39 cellular contexts compared by ENCODE assay signal in genomic region chr10:90421874-90422273, GRCh38.
"Had no signal": no experiment of that assay in that cellular context is flagged by ENCODE, and none has a peak within 500 bp of the region (broad histone marks: within the 10 kb centered on the region; RNA-seq: fewer than 3 reads in every experiment).

No MANE protein-coding gene starts in this region.

- H3K4me1 Mint-ChIP-seq: activated naive CD4-positive, alpha-beta T cell treated with anti-CD3 and anti-CD28 coated beads, Interleukin-2, amount 10 ng/mL, durations not matched to agents 7 days and 5 days; activated naive CD4-positive, alpha-beta T cell treated with anti-CD3 and anti-CD28 coated beads, Interleukin-2, amount 50 U/mL, for 24 hours; activated naive CD8-positive, alpha-beta T cell treated with anti-CD3 and anti-CD28 coated beads for 36 hours; activated naive CD8-positive, alpha-beta T cell treated with anti-CD3 and anti-CD28 coated beads, Interleukin-2, amount 10 ng/mL, durations not matched to agents 7 days and 5 days; activated naive CD8-positive, alpha-beta T cell treated with anti-CD3 and anti-CD28 coated beads, Interleukin-2, amount 50 U/mL, for 24 hours; activated T-helper 17 cell treated with anti-CD3 and anti-CD28 coated beads, Interleukin-2, amount 50 U/mL, for 72 hours; brain; central memory CD8-positive, alpha-beta T cell had no signal

- H3K36me3 Mint-ChIP-seq: activated naive CD4-positive, alpha-beta T cell treated with anti-CD3 and anti-CD28 coated beads, Interleukin-2, amount 10 ng/mL, durations not matched to agents 7 days and 5 days; activated naive CD4-positive, alpha-beta T cell treated with anti-CD3 and anti-CD28 coated beads, Interleukin-2, amount 50 U/mL, for 24 hours; activated naive CD8-positive, alpha-beta T cell; activated naive CD8-positive, alpha-beta T cell treated with anti-CD3 and anti-CD28 coated beads for 36 hours; activated naive CD8-positive, alpha-beta T cell treated with anti-CD3 and anti-CD28 coated beads, Interleukin-2, amount 10 ng/mL, durations not matched to agents 7 days and 5 days; brain had no signal

- H3K4me1 ChIP-seq: adrenal gland, ascending aorta, body of pancreas had no signal

- H3K4me3 Mint-ChIP-seq: activated naive CD4-positive, alpha-beta T cell treated with anti-CD3 and anti-CD28 coated beads for 36 hours; activated naive CD4-positive, alpha-beta T cell treated with anti-CD3 and anti-CD28 coated beads, Interleukin-2, amount 10 ng/mL, durations not matched to agents 7 days and 5 days; activated naive CD4-positive, alpha-beta T cell treated with anti-CD3 and anti-CD28 coated beads, Interleukin-2, amount 50 U/mL, for 24 hours; activated naive CD8-positive, alpha-beta T cell; activated naive CD8-positive, alpha-beta T cell treated with anti-CD3 and anti-CD28 coated beads for 36 hours; activated naive CD8-positive, alpha-beta T cell treated with anti-CD3 and anti-CD28 coated beads, Interleukin-2, amount 10 ng/mL, durations not matched to agents 7 days and 5 days; activated naive CD8-positive, alpha-beta T cell treated with anti-CD3 and anti-CD28 coated beads, Interleukin-2, amount 50 U/mL, for 24 hours; activated T-cell treated with anti-CD3 and anti-CD28 coated beads, Interleukin-2, amount 50 U/mL, for 24 hours; activated T-cell treated with anti-CD3 and anti-CD28 coated beads, Interleukin-2, amount 50 U/mL, for 4 hours; activated T-cell treated with anti-CD3 and anti-CD28 coated beads, Interleukin-2, amount 50 U/mL, for 72 hours; activated T-helper 1 cell treated with anti-CD3 and anti-CD28 coated beads, Interleukin-12 subunit alpha, Interleukin-12 subunit beta, Interleukin-2, Interleukin-4 antibody, amounts not matched to agents 30 ng/mL and 10 ng/mL and 1 ng/mL, durations not matched to agents 14 hours and 24 hours and 36 hours; activated T-helper 17 cell treated with anti-CD3 and anti-CD28 coated beads, Interleukin-2, amount 50 U/mL, for 72 hours; brain; central memory CD8-positive, alpha-beta T cell had no signal

- H3K36me3 ChIP-seq: adrenal gland, ascending aorta, brain microvascular endothelial cell, cardiac muscle cell had no signal

- FAIRE-seq: astrocyte, bronchial epithelial cell had no signal

- H3K27me3 ChIP-seq: adrenal gland, ascending aorta, body of pancreas, brain microvascular endothelial cell, cardiac muscle cell had no signal

- H3K4me3 ChIP-seq: adrenal gland, ascending aorta, body of pancreas, cardiac muscle cell had no signal

- DNase-seq: activated effector memory CD4-positive, alpha-beta T cell treated with anti-CD3 and anti-CD28 coated beads, Interleukin-2, amount 50 U/mL, for 16 hours; activated effector memory CD4-positive, alpha-beta T cell treated with Interleukin-2 at 50 U/mL for 16 hours; activated gamma-delta T cell; activated gamma-delta T cell treated with Interleukin-2 at 50 U/mL for 16 hours; activated naive CD4-positive, alpha-beta T cell; activated naive CD4-positive, alpha-beta T cell treated with anti-CD3 and anti-CD28 coated beads for 36 hours; activated naive CD4-positive, alpha-beta T cell treated with anti-CD3 and anti-CD28 coated beads, Interleukin-2, amount 10 ng/mL, durations not matched to agents 7 days and 5 days; activated naive CD4-positive, alpha-beta T cell treated with anti-CD3 and anti-CD28 coated beads, Interleukin-2, amount 50 U/mL, for 16 hours; activated naive CD4-positive, alpha-beta T cell treated with Interleukin-2 at 50 U/mL for 16 hours; activated naive CD8-positive, alpha-beta T cell treated with anti-CD3 and anti-CD28 coated beads for 36 hours; activated naive CD8-positive, alpha-beta T cell treated with anti-CD3 and anti-CD28 coated beads, Interleukin-2, amount 10 ng/mL, durations not matched to agents 7 days and 5 days; activated naive CD8-positive, alpha-beta T cell treated with anti-CD3 and anti-CD28 coated beads, Interleukin-2, amount 50 U/mL, for 24 hours; activated T-cell treated with anti-CD3 and anti-CD28 coated beads, Interleukin-2, amount 50 U/mL, for 1 hour; activated T-cell treated with anti-CD3 and anti-CD28 coated beads, Interleukin-2, amount 50 U/mL, for 24 hours; activated T-cell treated with anti-CD3 and anti-CD28 coated beads, Interleukin-2, amount 50 U/mL, for 4 hours; activated T-cell treated with anti-CD3 and anti-CD28 coated beads, Interleukin-2, amount 50 U/mL, for 48 hours; activated T-cell treated with anti-CD3 and anti-CD28 coated beads, Interleukin-2, amount 50 U/mL, for 72 hours; adrenal gland; amniotic stem cell; amygdala; anterior cingulate cortex; aorta; body of pancreas; brain microvascular endothelial cell; caudate nucleus; central memory CD4-positive, alpha-beta T cell; cerebellar nuclear complex had no signal

- H3K27ac Mint-ChIP-seq: activated naive CD4-positive, alpha-beta T cell treated with anti-CD3 and anti-CD28 coated beads for 36 hours; activated naive CD4-positive, alpha-beta T cell treated with anti-CD3 and anti-CD28 coated beads, Interleukin-2, amount 10 ng/mL, durations not matched to agents 7 days and 5 days; activated naive CD4-positive, alpha-beta T cell treated with anti-CD3 and anti-CD28 coated beads, Interleukin-2, amount 50 U/mL, for 24 hours; activated naive CD4-positive, alpha-beta T cell treated with anti-CD3 and anti-CD28 coated beads, Interleukin-2, amount 50 U/mL, for 72 hours; activated naive CD8-positive, alpha-beta T cell; activated naive CD8-positive, alpha-beta T cell treated with anti-CD3 and anti-CD28 coated beads for 36 hours; activated naive CD8-positive, alpha-beta T cell treated with anti-CD3 and anti-CD28 coated beads, Interleukin-2, amount 10 ng/mL, durations not matched to agents 7 days and 5 days; activated naive CD8-positive, alpha-beta T cell treated with anti-CD3 and anti-CD28 coated beads, Interleukin-2, amount 50 U/mL, for 24 hours; activated T-cell treated with anti-CD3 and anti-CD28 coated beads, Interleukin-2, amount 50 U/mL, for 24 hours; activated T-cell treated with anti-CD3 and anti-CD28 coated beads, Interleukin-2, amount 50 U/mL, for 72 hours; activated T-helper 1 cell treated with anti-CD3 and anti-CD28 coated beads, Interleukin-12 subunit alpha, Interleukin-12 subunit beta, Interleukin-2, Interleukin-4 antibody, amounts not matched to agents 30 ng/mL and 10 ng/mL and 1 ng/mL, durations not matched to agents 14 hours and 24 hours and 36 hours; activated T-helper 17 cell treated with anti-CD3 and anti-CD28 coated beads, Interleukin-2, amount 50 U/mL, for 72 hours; activated T-helper 2 cell treated with anti-CD3 and anti-CD28 coated beads, Interferon-gamma antibody, Interleukin-2, Interleukin-4, amounts not matched to agents 10 μg/mL and 5 μg/mL and 100 μg/mL, durations not matched to agents 14 hours and 24 hours and 36 hours; brain had no signal

- H3K27ac ChIP-seq: adrenal gland, ascending aorta, body of pancreas, brain microvascular endothelial cell, cardiac muscle cell had no signal

- ATAC-seq: activated naive CD4-positive, alpha-beta T cell treated with anti-CD3 and anti-CD28 coated beads, Interleukin-2, amount 50 U/mL, for 72 hours; activated naive CD8-positive, alpha-beta T cell treated with anti-CD3 and anti-CD28 coated beads, Interleukin-2, amount 50 U/mL, for 24 hours; activated T-cell treated with anti-CD3 and anti-CD28 coated beads, Interleukin-2, amount 50 U/mL, for 4 hours; activated T-cell treated with anti-CD3 and anti-CD28 coated beads, Interleukin-2, amount 50 U/mL, for 72 hours; activated T-helper 17 cell treated with anti-CD3 and anti-CD28 coated beads, Interleukin-2, amount 50 U/mL, for 72 hours; body of pancreas had no signal

- H3K27me3 Mint-ChIP-seq: activated naive CD4-positive, alpha-beta T cell treated with anti-CD3 and anti-CD28 coated beads, Interleukin-2, amount 10 ng/mL, durations not matched to agents 7 days and 5 days; activated naive CD4-positive, alpha-beta T cell treated with anti-CD3 and anti-CD28 coated beads, Interleukin-2, amount 50 U/mL, for 24 hours; activated naive CD8-positive, alpha-beta T cell; activated naive CD8-positive, alpha-beta T cell treated with anti-CD3 and anti-CD28 coated beads for 36 hours; activated naive CD8-positive, alpha-beta T cell treated with anti-CD3 and anti-CD28 coated beads, Interleukin-2, amount 10 ng/mL, durations not matched to agents 7 days and 5 days; activated naive CD8-positive, alpha-beta T cell treated with anti-CD3 and anti-CD28 coated beads, Interleukin-2, amount 50 U/mL, for 24 hours; activated T-cell treated with anti-CD3 and anti-CD28 coated beads, Interleukin-2, amount 50 U/mL, for 24 hours; activated T-helper 17 cell treated with anti-CD3 and anti-CD28 coated beads, Interleukin-2, amount 50 U/mL, for 72 hours; brain; central memory CD8-positive, alpha-beta T cell had no signal

- H3K9me3 ChIP-seq: adrenal gland, ascending aorta, body of pancreas had no signal
